14 cellular contexts compared by ENCODE assay signal in the genomic region with DNA sequence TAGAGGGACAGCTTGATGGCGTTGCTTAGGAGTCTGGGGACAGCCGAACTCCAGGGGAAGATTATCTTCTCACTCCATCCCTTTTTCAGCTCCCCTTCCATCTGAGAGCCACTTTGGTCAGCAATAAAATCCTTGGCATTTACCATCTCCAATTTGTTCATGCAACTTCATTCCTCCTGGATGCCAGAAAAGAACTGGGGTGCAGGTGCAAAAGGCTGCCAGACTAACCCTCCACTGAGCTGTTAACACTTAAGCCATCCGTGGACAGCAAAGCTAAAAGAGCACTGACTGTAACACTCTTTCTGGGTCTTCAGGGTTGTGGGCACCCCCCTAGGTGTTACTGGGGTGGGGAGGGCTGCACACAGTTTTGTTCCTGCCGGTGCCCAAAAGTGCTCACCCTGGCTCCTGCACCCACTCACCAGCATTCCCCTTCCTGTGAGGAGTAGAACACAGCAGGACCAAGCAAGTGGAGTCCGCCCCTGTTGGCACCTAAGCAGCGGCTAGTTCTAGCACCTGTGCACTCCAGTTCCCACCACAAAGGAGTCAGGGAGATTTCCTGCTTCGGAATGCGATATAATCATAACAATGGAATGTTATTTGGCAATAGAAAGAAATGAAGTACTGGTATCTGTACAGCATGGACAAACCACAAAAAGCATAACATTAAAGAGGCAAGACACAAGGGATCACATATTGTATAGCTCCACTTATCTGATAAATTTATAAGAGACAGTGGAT.
DNase-seq lines count a peak whose midpoint lies in the region; ATAC-seq, FAIRE-seq and TF ChIP-seq lines count a peak whose summit lies in the region.
"Had no signal": no experiment of that assay in that cellular context is flagged by ENCODE, and none has a peak within 500 bp of the region (broad histone marks: within the 10 kb centered on the region; RNA-seq: fewer than 3 reads in every experiment).

No MANE protein-coding gene starts in this region.

- H3K4me3 ChIP-seq in AG04450 (ENCODE audit: low read depth, low read length), result no peak overlapping the region
- H3K4me3 ChIP-seq in left lung, result no peak overlapping the region
- H3K4me3 ChIP-seq: vagina had no signal

- no peaks in the 10 kb centered on the region for H3K4me1 ChIP-seq in left lung
- H3K4me1 ChIP-seq: vagina had no signal

- no peak for FAIRE-seq in HTR-8/SVneo (lab: Jason Lieb, UNC)
- FAIRE-seq: G401.6 had no signal

- intact Hi-C loops in left lung (cut with DNase I), result no loop called here

- ATAC-seq in left lung (peak; percentile 94), GM21786 (IDR thresholded peaks at IDR 0.05; ENCODE audit: unreplicated experiment) (no peak), HG03095 (IDR thresholded peaks at IDR 0.05; ENCODE audit: unreplicated experiment) (no peak), HG03108 (IDR thresholded peaks at IDR 0.05; ENCODE audit: unreplicated experiment) (no peak)

- H3K9me3 ChIP-seq in AG04450 (ENCODE audit: control insufficient read depth, insufficient read depth, low read length) (no peaks in the 10 kb centered on the region), left lung (no peaks in the 10 kb centered on the region)
- H3K9me3 ChIP-seq: vagina had no signal

- DNase-seq in AG04450 (ENCODE audit: low read depth, low spot score), result peak; percentile 7
- peak; percentile 62 for DNase-seq in HTR-8/SVneo (ENCODE audit: insufficient read length, low spot score)
- DNase-seq in astrocyte of the hippocampus (ENCODE audit: low read depth, low spot score), result peak; percentile 83
- DNase-seq in left lung, result peak; percentile 37 to 68
- no peak for DNase-seq in NCI-H345 (lab: John Stamatoyannopoulos, UW)
- DNase-seq: activated CD4-positive, alpha-beta T cell treated with anti-CD3 and anti-CD28 coated beads, Interleukin-2, amount 10 ng/mL, durations not matched to agents 7 days and 5 days; left cardiac atrium; NCI-H1105 treated with DMSO at 0.1 percent for 48 hours; stimulated activated CD4-positive, alpha-beta T cell treated with anti-CD3 and anti-CD28 coated beads, Interleukin-12 subunit alpha, Interleukin-12 subunit beta, amount 100 ng/mL, for 4 hours had no signal

- CTCF ChIA-PET in AG04450 (lab: Charles Lee), result interaction anchor here (1.1 kb wide), 1 partner anchor 516 kb away, joined by 3 read pairs; no protein-coding TSS in a partner anchor

- H3K27me3 ChIP-seq in AG04450 (ENCODE audit: control insufficient read depth, insufficient read depth, low read length) (peaks cover 4% of the 10 kb centered on the region), left lung (no peaks in the 10 kb centered on the region)
- H3K27me3 ChIP-seq: vagina had no signal

- POLR2A ChIA-PET in AG04450 (lab: Yijun Ruan, JAX), result no interaction called here

- no peak overlapping the region for H3K27ac ChIP-seq in AG04450 (ENCODE audit: low read depth, low read length)
- no peak overlapping the region for H3K27ac ChIP-seq in left lung
- H3K27ac ChIP-seq: vagina had no signal

- TF ChIP-seq CTCF in AG04450 (IDR thresholded peaks at IDR 0.05; ENCODE audit: low read depth, low read length) (no peak), left lung (IDR thresholded peaks at IDR 0.05) (no peak)

- no peaks in the 10 kb centered on the region for H3K36me3 ChIP-seq in left lung
- H3K36me3 ChIP-seq: vagina had no signal
